Comparison of ENCODE assay signal across 1 cellular context in genomic region chr6:26235240-26235730, GRCh38.
TF ChIP-seq lines count a peak whose summit lies in the region.

No MANE protein-coding gene starts in this region.

TF ChIP-seq in IMR-90, 13 proteins besides CTCF, POLR2A, EP300 and RAD21 (continued from another document):
- TF ChIP-seq ELK1 (IDR thresholded peaks at IDR 0.05; ENCODE audit: borderline replicate concordance, low read depth, low read length) (no peak), CEBPB (IDR thresholded peaks at IDR 0.05; ENCODE audit: low read depth, low read length) (no peak), MAZ (IDR thresholded peaks at IDR 0.05; ENCODE audit: borderline replicate concordance, low read depth, low read length) (no peak), MAFK (IDR thresholded peaks at IDR 0.05; ENCODE audit: low read depth, low read length) (no peak), RFX5 (IDR thresholded peaks at IDR 0.05; ENCODE audit: low read depth, low read length) (no peak), RCOR1 (IDR thresholded peaks at IDR 0.05; ENCODE audit: insufficient replicate concordance, low read length) (no peak), FOS (IDR thresholded peaks at IDR 0.05; ENCODE audit: low read depth, low read length) (no peak), CHD1 (IDR thresholded peaks at IDR 0.05; ENCODE audit: low read depth, low read length) (no peak), MXI1 (IDR thresholded peaks at IDR 0.05; ENCODE audit: borderline replicate concordance, low read depth, low read length) (no peak), USF2 (IDR thresholded peaks at IDR 0.05; ENCODE audit: low read depth, low read length) (no peak)
